Comparison of ENCODE assay signal across 16 cellular contexts in the genomic region with DNA sequence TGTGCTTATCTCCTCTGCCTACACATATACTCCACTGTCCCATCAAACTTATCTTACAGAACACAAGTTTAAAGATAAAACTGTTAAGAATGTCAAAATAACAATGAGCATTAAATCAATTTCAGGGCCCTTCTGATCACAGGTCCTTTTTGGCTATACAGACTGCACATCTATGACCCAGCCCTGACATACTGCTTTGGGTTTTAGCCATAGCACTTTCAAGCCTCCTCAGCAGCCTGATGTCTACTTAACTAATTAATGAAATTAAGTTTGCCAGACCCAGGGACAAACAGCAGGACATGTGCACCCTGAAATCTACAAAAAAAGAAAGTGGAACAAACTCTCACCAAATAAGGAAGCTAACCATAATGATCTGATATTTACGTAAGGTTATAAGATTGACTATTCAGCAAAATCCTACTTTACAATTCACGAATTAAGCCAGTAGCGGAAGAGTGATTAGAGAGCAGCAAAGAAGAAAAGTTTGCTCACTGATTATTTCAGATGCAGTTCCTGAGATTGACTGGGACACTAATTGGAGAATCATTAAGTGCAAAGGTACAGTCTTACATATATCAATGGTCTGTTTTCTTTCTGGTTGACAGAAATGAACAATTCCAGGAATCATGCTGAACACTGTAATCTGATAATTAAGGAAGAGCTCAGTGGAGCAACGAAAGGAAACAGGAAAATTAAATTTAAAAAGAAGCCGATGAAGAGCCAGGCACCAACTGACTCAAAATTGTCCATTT.
DNase-seq lines count a peak whose midpoint lies in the region; ATAC-seq and TF ChIP-seq lines count a peak whose summit lies in the region.
"Had no signal": no experiment of that assay in that cellular context is flagged by ENCODE, and none has a peak within 500 bp of the region (broad histone marks: within the 10 kb centered on the region; RNA-seq: fewer than 3 reads in every experiment).

No MANE protein-coding gene starts in this region.

- ATAC-seq in HG02884 (IDR thresholded peaks at IDR 0.05; ENCODE audit: unreplicated experiment) (no peak), HG02885 (IDR thresholded peaks at IDR 0.05; ENCODE audit: poor library complexity, unreplicated experiment) (no peak)
- ATAC-seq: GM12878 had no signal

- intact Hi-C loops in A673 (cut with micrococcal nuclease; ENCODE audit: unreplicated experiment): no loop called here

- H3K9me3 ChIP-seq in A673 (ENCODE audit: low read depth, low read length, poor library complexity, severe bottlenecking) (no peaks in the 10 kb centered on the region), endocrine pancreas (ENCODE audit: control insufficient read depth, low read length) (no peaks in the 10 kb centered on the region)

- no peak overlapping the region for H3K9ac ChIP-seq in endocrine pancreas (ENCODE audit: control insufficient read depth, insufficient read depth, low read length)

- CTCF ChIA-PET in A673 (lab: Charles Lee): no interaction called here

- BruUV-seq in A673 (replicated peaks; lab: Mats Ljungman, UMichigan): no TSS peak

- no peak overlapping the region for H3K4me3 Mint-ChIP-seq in mesothelial cell of epicardium
- H3K4me3 Mint-ChIP-seq: CD4-positive, alpha-beta T cell; H9 had no signal

- H3K4me1 ChIP-seq in A673 (ENCODE audit: insufficient read depth, low read length, poor library complexity, severe bottlenecking) (no peaks in the 10 kb centered on the region), endocrine pancreas (ENCODE audit: control insufficient read depth, insufficient read depth, low read length) (no peaks in the 10 kb centered on the region)

- no peaks in the 10 kb centered on the region for H3K27me3 Mint-ChIP-seq in mesothelial cell of epicardium (ENCODE audit: low read depth)

- peaks cover 15% of the 10 kb centered on the region for H3K9me3 Mint-ChIP-seq in mesothelial cell of epicardium
- H3K9me3 Mint-ChIP-seq: CD4-positive, alpha-beta T cell had no signal

- H3K4me3 ChIP-seq in A673 (ENCODE audit: low read depth, low read length, poor library complexity, severe bottlenecking) (no peak overlapping the region), endocrine pancreas (ENCODE audit: control insufficient read depth, insufficient read depth, low read length) (peak overlapping the region; percentile 44)
- H3K4me3 ChIP-seq: GM12878 had no signal

- TF ChIP-seq CTCF in A673 (conservative IDR thresholded peaks at IDR 0.05; ENCODE audit: low read depth, low read length) (no peak), mesothelial cell of epicardium (IDR thresholded peaks at IDR 0.05; ENCODE audit: unreplicated experiment) (no peak)

- peaks cover 24% of the 10 kb centered on the region for H3K4me1 Mint-ChIP-seq in mesothelial cell of epicardium

- H3K27ac Mint-ChIP-seq in mesothelial cell of epicardium: peak overlapping the region; percentile 32
- H3K27ac Mint-ChIP-seq: CD4-positive, alpha-beta T cell had no signal

- H3K27ac ChIP-seq in A673 (ENCODE audit: low read depth, low read length, poor library complexity, severe bottlenecking): no peak overlapping the region
- H3K27ac ChIP-seq: C4-2B had no signal

- no peaks in the 10 kb centered on the region for H3K36me3 Mint-ChIP-seq in mesothelial cell of epicardium

- no peaks in the 10 kb centered on the region for H3K27me3 ChIP-seq in A673 (replicated peaks; ENCODE audit: insufficient read depth, low read depth, low read length, poor library complexity)
- no peaks in the 10 kb centered on the region for H3K27me3 ChIP-seq in endocrine pancreas (ENCODE audit: control insufficient read depth, insufficient read depth, low read length)

- POLR2A ChIA-PET in A673 (lab: Charles Lee; ENCODE audit: low non-redundant PET): no interaction called here

- DNase-seq in A673 (ENCODE audit: low spot score): peak; percentile 5
- DNase-seq in SK-N-DZ (ENCODE audit: low spot score): peak; percentile 100
- no peak for DNase-seq in mesothelial cell of epicardium (ENCODE audit: low spot score in 2 of 2, unreplicated experiment in 2 of 2)
- DNase-seq in COR-L47 (lab: John Stamatoyannopoulos, UW): no peak
- no peak for DNase-seq in activated gamma-delta T cell treated with Interleukin-2 at 50 U/mL for 16 hours
- DNase-seq: 8988T; CD4-positive, alpha-beta T cell; DMS53; DND-41; EL; H9 had no signal

- H3K36me3 ChIP-seq in A673 (ENCODE audit: insufficient read depth, low read length, poor library complexity, severe bottlenecking): no peaks in the 10 kb centered on the region
- H3K36me3 ChIP-seq in endocrine pancreas (ENCODE audit: control insufficient read depth, insufficient read depth, low read length): no peaks in the 10 kb centered on the region

Comparison
In these comparisons a context has a peak if more than half of its experiments do, and no peak if none do; other contexts are left out.
1. DNase-seq: peak in A673 (single experiment) and SK-N-DZ (single experiment); none in mesothelial cell of epicardium (0 of 2), COR-L47 (single experiment) and activated gamma-delta T cell treated with Interleukin-2 at 50 U/mL for 16 hours (single experiment).